Comparison of ENCODE assay signal across 12 cellular contexts in the genomic region with DNA sequence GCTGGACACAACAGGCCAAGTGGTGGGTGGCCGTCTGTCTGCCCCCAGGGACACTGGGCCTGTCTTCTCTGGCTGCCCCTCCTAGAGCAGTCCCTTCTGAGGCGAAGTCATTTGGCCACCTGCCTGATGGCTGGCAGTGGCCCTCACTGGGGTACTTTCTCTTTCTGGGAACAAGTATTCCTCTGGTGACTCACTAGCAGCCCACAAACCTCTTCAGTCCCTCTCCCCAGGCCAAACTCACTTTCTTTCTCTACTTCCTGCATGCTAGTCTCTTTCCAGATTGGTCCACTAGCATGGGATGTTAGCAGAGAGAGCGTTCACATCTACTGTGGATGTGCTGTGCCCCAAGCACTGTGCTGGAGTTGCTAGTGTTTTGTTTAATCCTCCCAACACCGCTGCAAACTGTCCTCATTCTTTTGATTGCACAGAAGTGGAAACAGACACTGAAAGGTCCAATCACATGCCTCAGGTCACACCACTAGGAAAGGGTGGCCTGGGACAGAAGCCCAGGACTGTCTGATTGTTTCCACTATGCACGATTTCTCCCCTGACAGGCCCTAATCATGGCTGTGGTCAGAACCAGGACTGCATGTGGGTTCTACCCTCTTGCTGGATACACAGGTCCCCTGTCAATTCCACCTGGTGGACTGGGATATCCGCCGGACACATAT. TPM values are rescaled to one million over a fixed set of nuclear protein-coding genes. Genes with fewer than 3 reads are reported as not detected.
DNase-seq lines count a peak whose midpoint lies in the region; ATAC-seq and TF ChIP-seq lines count a peak whose summit lies in the region.
"Had no signal": no experiment of that assay in that cellular context is flagged by ENCODE, and none has a peak within 500 bp of the region (broad histone marks: within the 10 kb centered on the region; RNA-seq: fewer than 3 reads in every experiment).

No MANE protein-coding gene starts in this region.

- H3K4me1 ChIP-seq in SJCRH30 = peaks cover 68% of the 10 kb centered on the region
- peaks cover 22 to 25% of the 10 kb centered on the region in 2 donors for H3K4me1 ChIP-seq in neuronal stem cell (ENCODE audit: control insufficient read depth in 2 of 2, insufficient read depth in 1 of 2, low read depth in 1 of 2, low read length in 2 of 2)
- H3K4me1 ChIP-seq: parathyroid adenoma had no signal

- H3K27ac ChIP-seq in SJCRH30 = no peak overlapping the region
- no peak overlapping the region for H3K27ac ChIP-seq in neuronal stem cell (replicated peaks; ENCODE audit: low read length)
- H3K27ac ChIP-seq: KMS-11, parathyroid adenoma had no signal

- H3K4me3 ChIP-seq in SJCRH30 (no peak overlapping the region), fibroblast of the aortic adventitia (ENCODE audit: low read depth, low read length) (no peak overlapping the region), neuronal stem cell (ENCODE audit: low read length in 2 of 2) (no peak overlapping the region)

- no peak overlapping the region for H3K4ac ChIP-seq in neuronal stem cell (ENCODE audit: low read length)

- H2BK15ac ChIP-seq in neuronal stem cell (ENCODE audit: low read length) = no peak overlapping the region

- H3K27me3 ChIP-seq in SJCRH30 = no peaks in the 10 kb centered on the region
- H3K27me3 ChIP-seq in neuronal stem cell (ENCODE audit: control insufficient read depth in 3 of 3, insufficient read depth in 3 of 3, low read depth in 1 of 3, low read length in 3 of 3) = peaks cover 0 to 41% (median 14%) of the 10 kb centered on the region in 3 experiments

- H3K23ac ChIP-seq in neuronal stem cell (ENCODE audit: low read depth, low read length, poor library complexity) = no peak overlapping the region

- no peak overlapping the region for H2BK12ac ChIP-seq in neuronal stem cell (ENCODE audit: low read length)

- H4K91ac ChIP-seq in neuronal stem cell (ENCODE audit: low read depth, low read length, poor library complexity) = no peak overlapping the region

- H3K36me3 ChIP-seq in SJCRH30 (peaks cover 13% of the 10 kb centered on the region), neuronal stem cell (replicated peaks in 1 of 2; ENCODE audit: control insufficient read depth in 2 of 2, insufficient read depth in 2 of 2, low read length in 2 of 2) (no peaks in the 10 kb centered on the region)

- no peak overlapping the region for H2AK5ac ChIP-seq in neuronal stem cell (ENCODE audit: low read depth, low read length)

- no peak overlapping the region for H4K8ac ChIP-seq in neuronal stem cell (ENCODE audit: low read depth, low read length)

- TF ChIP-seq CTCF in fibroblast of the aortic adventitia (IDR thresholded peaks at IDR 0.05; ENCODE audit: insufficient read depth, low read length) = no peak

- H3K14ac ChIP-seq in neuronal stem cell (ENCODE audit: low read length) = no peak overlapping the region

- no peak overlapping the region for H2BK5ac ChIP-seq in neuronal stem cell (ENCODE audit: low read length)

- ATAC-seq in HG03378 (IDR thresholded peaks at IDR 0.05; ENCODE audit: unreplicated experiment) (no peak), HG02852 (IDR thresholded peaks at IDR 0.05; ENCODE audit: unreplicated experiment) (no peak)

- H3K9me3 ChIP-seq in SJCRH30 (replicated peaks) = no peaks in the 10 kb centered on the region
- no peaks in the 10 kb centered on the region for H3K9me3 ChIP-seq in neuronal stem cell (replicated peaks in 1 of 2; ENCODE audit: control insufficient read depth in 2 of 2, insufficient read depth in 1 of 2, low read depth in 1 of 2, low read length in 2 of 2)

- H3K9ac ChIP-seq in neuronal stem cell (ENCODE audit: low read depth, low read length, poor library complexity) = no peak overlapping the region
- H3K9ac ChIP-seq: KMS-11, parathyroid adenoma had no signal

- H2AFZ ChIP-seq in neuronal stem cell (ENCODE audit: low read length) = peak overlapping the region; percentile 72
- H2AFZ ChIP-seq: parathyroid adenoma had no signal

- peak overlapping the region; percentile 72 for H3K18ac ChIP-seq in neuronal stem cell (ENCODE audit: low read length)

- H3K79me1 ChIP-seq in neuronal stem cell (ENCODE audit: low read depth, low read length) = no peaks in the 10 kb centered on the region

- no peak overlapping the region for H3K4me2 ChIP-seq in neuronal stem cell (ENCODE audit: insufficient read depth, low read length, poor library complexity, severe bottlenecking)
- H3K4me2 ChIP-seq: KMS-11 had no signal

- H2BK120ac ChIP-seq in neuronal stem cell (ENCODE audit: low read depth, low read length) = no peak overlapping the region

- DNase-seq in EH (ENCODE audit: low read depth) = peak; percentile 81
- peak; percentile 39 to 51 for DNase-seq in SJCRH30
- DNase-seq in fibroblast of the aortic adventitia (ENCODE audit: low read depth) = peak; percentile 43
- no peak for DNase-seq in neuronal stem cell (ENCODE audit: low spot score)
- DNase-seq in NCI-H748 treated with DMSO at 0.1 percent for 48 hours (lab: John Stamatoyannopoulos, UW) = no peak
- no peak for DNase-seq in NCI-H1417 treated with DMSO at 0.1 percent for 48 hours (lab: John Stamatoyannopoulos, UW)
- DNase-seq: NCI-H774, T-helper 9 cell had no signal

- no CpG with 5 or more reads among the region's 7 CpGs for WGBS in neuronal stem cell (ENCODE audit: extremely low coverage in 2 of 2, insufficient read length in 2 of 2, insufficient replicate concordance in 1 of 2), 2 donors

RNA-seq across cellular contexts. Expression of a gene that starts 5.2 kb away (rescaled TPM):
- total RNA-seq in SJCRH30 (2014; rRNA removed; shearing (Covaris generic)) = 13.9 and 15.2 TPM in 2 replicates
- 0.18 and 1.2 TPM in 2 replicates for total RNA-seq in fibroblast of the aortic adventitia (ENCODE audit: low replicate concordance)
- polyA plus RNA-seq in neuronal stem cell (2013, experiment 1 of 2) = 0.43 TPM
- polyA plus RNA-seq in neuronal stem cell (2013, experiment 2 of 2) = 0.35 TPM

Comparison
In these comparisons a context has a peak if more than half of its experiments do, and no peak if none do; other contexts are left out.
1. DNase-seq: peak in EH (single experiment), SJCRH30 (2 of 2) and fibroblast of the aortic adventitia (single experiment); none in neuronal stem cell (single experiment), NCI-H748 treated with DMSO at 0.1 percent for 48 hours (single experiment) and NCI-H1417 treated with DMSO at 0.1 percent for 48 hours (single experiment).